In genomic region chr1:53484705-53485477, GRCh38 we compare ENCODE assay signal across 14 cellular contexts. TPM values are rescaled to one million over a fixed set of nuclear protein-coding genes. Genes with fewer than 3 reads are reported as not detected.
"Had no signal": no experiment of that assay in that cellular context is flagged by ENCODE, and none has a peak within 500 bp of the region (broad histone marks: within the 10 kb centered on the region; RNA-seq: fewer than 3 reads in every experiment).

No MANE protein-coding gene starts in this region.

- H3K27me3 ChIP-seq: testis had no signal

- H3K9me3 ChIP-seq: testis, upper lobe of left lung had no signal

- H3K4me1 Mint-ChIP-seq: nephron had no signal

- H3K36me3 ChIP-seq: upper lobe of left lung had no signal

- H3K36me3 Mint-ChIP-seq: activated CD4-positive, alpha-beta memory T cell treated with anti-CD3 and anti-CD28 coated beads for 36 hours; activated naive CD8-positive, alpha-beta T cell had no signal

- H3K4me3 ChIP-seq: testis, upper lobe of left lung had no signal

- DNase-seq: occipital lobe had no signal

- H3K4me1 ChIP-seq: testis, upper lobe of left lung had no signal

- H3K9me3 Mint-ChIP-seq: activated B cell treated with CpG ODN at 0.5 μM for 24 hours; activated CD4-positive, alpha-beta memory T cell treated with anti-CD3 and anti-CD28 coated beads for 36 hours; activated T-helper 1 cell treated with anti-CD3 and anti-CD28 coated beads, Interleukin-12 subunit alpha, Interleukin-12 subunit beta, Interleukin-2, Interleukin-4 antibody, amounts not matched to agents 30 ng/mL and 10 ng/mL and 1 ng/mL, durations not matched to agents 14 hours and 24 hours and 36 hours had no signal

- H3K4me3 Mint-ChIP-seq: activated B cell treated with CpG ODN at 0.5 μM for 24 hours; activated CD4-positive, alpha-beta memory T cell treated with anti-CD3 and anti-CD28 coated beads for 36 hours; activated naive CD8-positive, alpha-beta T cell; activated T-helper 1 cell treated with anti-CD3 and anti-CD28 coated beads, Interleukin-12 subunit alpha, Interleukin-12 subunit beta, Interleukin-2, Interleukin-4 antibody, amounts not matched to agents 30 ng/mL and 10 ng/mL and 1 ng/mL, durations not matched to agents 14 hours and 24 hours and 36 hours; nephron had no signal

- H3K27ac ChIP-seq: testis, upper lobe of left lung had no signal

- H3K27ac Mint-ChIP-seq: activated B cell treated with CpG ODN at 0.5 μM for 24 hours; activated CD4-positive, alpha-beta memory T cell treated with anti-CD3 and anti-CD28 coated beads for 36 hours; activated naive CD8-positive, alpha-beta T cell; activated T-helper 1 cell treated with anti-CD3 and anti-CD28 coated beads, Interleukin-12 subunit alpha, Interleukin-12 subunit beta, Interleukin-2, Interleukin-4 antibody, amounts not matched to agents 30 ng/mL and 10 ng/mL and 1 ng/mL, durations not matched to agents 14 hours and 24 hours and 36 hours; nephron; progenitor cell of endocrine pancreas had no signal

- FAIRE-seq: colon, endometrium, keratinocyte had no signal

RNA-seq across cellular contexts. Expression of gene DMRTB1, which starts 25.7 kb away (rescaled TPM):
- total RNA-seq: activated B cell treated with CpG ODN at 0.5 μM for 24 hours; activated CD4-positive, alpha-beta memory T cell treated with anti-CD3 and anti-CD28 coated beads for 36 hours; activated T-helper 1 cell treated with anti-CD3 and anti-CD28 coated beads, Interleukin-12 subunit alpha, Interleukin-12 subunit beta, Interleukin-2, Interleukin-4 antibody, amounts not matched to agents 30 ng/mL and 10 ng/mL and 1 ng/mL, durations not matched to agents 14 hours and 24 hours and 36 hours; lung microvascular endothelial cell; occipital lobe; progenitor cell of endocrine pancreas; T-helper 2 cell treated with Interferon-gamma antibody and Interleukin-4, amounts not matched to agents 100 ng/mL and 5 ng/mL, for 36 hours; upper lobe of left lung had no signal
- polyA plus RNA-seq: keratinocyte had no signal
